1 cellular context compared by ENCODE assay signal in genomic region chr19:18298601-18299000, GRCh38.
TF ChIP-seq lines count a peak whose summit lies in the region.

No MANE protein-coding gene starts in this region.

TF ChIP-seq in H1, 55 proteins besides CTCF, POLR2A, EP300 and RAD21:
- no peak for TF ChIP-seq JUND (IDR thresholded peaks at IDR 0.05; ENCODE audit: low read length)
- no peak for TF ChIP-seq CBX5 (IDR thresholded peaks at IDR 0.05; ENCODE audit: low read depth, low read length)
- no peak for TF ChIP-seq SP1 (IDR thresholded peaks at IDR 0.05; ENCODE audit: low read depth, low read length)
- TF ChIP-seq POU5F1 (IDR thresholded peaks at IDR 0.05; ENCODE audit: low read depth, low read length): no peak
- TF ChIP-seq YY1 (IDR thresholded peaks at IDR 0.05; ENCODE audit: low read depth, low read length): no peak
- TF ChIP-seq USF2 (IDR thresholded peaks at IDR 0.05; ENCODE audit: low read length): no peak
- no peak for TF ChIP-seq JUN (IDR thresholded peaks at IDR 0.05; ENCODE audit: low read depth, low read length)
- TF ChIP-seq ASH2L (IDR thresholded peaks at IDR 0.05; ENCODE audit: low read length): no peak
TF ChIP-seq in H1: peak in this region for 0.
